1 cellular context compared by ENCODE assay signal in genomic region chr6:32189742-32190053, GRCh38.
TF ChIP-seq lines count a peak whose summit lies in the region.

No MANE protein-coding gene starts in this region.

TF ChIP-seq in WTC11, 78 proteins besides CTCF, POLR2A, EP300 and RAD21 (continued from another document):
- TF ChIP-seq JAZF1 (CRISPR knock-in tag; IDR thresholded peaks at IDR 0.05), result no peak
- TF ChIP-seq E2F5 (CRISPR knock-in tag; IDR thresholded peaks at IDR 0.05), result no peak
- TF ChIP-seq TCF7 (CRISPR knock-in tag; IDR thresholded peaks at IDR 0.05; ENCODE audit: low read depth), result no peak
- TF ChIP-seq AR (CRISPR knock-in tag; IDR thresholded peaks at IDR 0.05), result no peak
TF ChIP-seq in WTC11: peak in this region for 0.
